In genomic region chr11:134691985-134692384, GRCh38 we compare ENCODE assay signal across 30 cellular contexts.
A peak's percentile ranks its signal among the peaks of the same experiment; 100 is the strongest.
DNase-seq lines count a peak whose midpoint lies in the region; ATAC-seq, FAIRE-seq and TF ChIP-seq lines count a peak whose summit lies in the region.
"Had no signal": no experiment of that assay in that cellular context is flagged by ENCODE, and none has a peak within 500 bp of the region (broad histone marks: within the 10 kb centered on the region; RNA-seq: fewer than 3 reads in every experiment).

No MANE protein-coding gene starts in this region.

- no peak for ATAC-seq in foreskin keratinocyte
- ATAC-seq: activated CD4-positive, CD25-positive, alpha-beta regulatory T cell treated with anti-CD3 and anti-CD28 coated beads, Interleukin-2, amount 50 U/mL, for 24 hours; activated T-cell treated with anti-CD3 and anti-CD28 coated beads, Interleukin-2, amount 50 U/mL, for 4 hours; left lung; mucosa of descending colon; psoas muscle; stimulated activated memory B cell treated with anti-CD40 and anti-IgM and Interleukin-4, amounts not matched to agents 10 μg/mL and 1 μg/mL and 100 μg/mL, for 72 hours had no signal

- H3K79me2 ChIP-seq in GM23248 (ENCODE audit: insufficient read depth) (no peaks in the 10 kb centered on the region), fibroblast of lung (ENCODE audit: control insufficient read depth, insufficient read depth, low read length) (no peaks in the 10 kb centered on the region)

- H2BK12ac ChIP-seq in mesenchymal stem cell (ENCODE audit: low read length in 2 of 2), result no peak overlapping the region

- TF ChIP-seq CTCF in fibroblast of lung (conservative IDR thresholded peaks at IDR 0.05 in 1 of 2, IDR thresholded peaks at IDR 0.05 in 1 of 2; ENCODE audit: low read depth in 1 of 2, low read length in 2 of 2), result no peak
- no peak for TF ChIP-seq CTCF in kidney (IDR thresholded peaks at IDR 0.05; ENCODE audit: borderline replicate concordance, extremely low read depth, insufficient read depth)
- TF ChIP-seq CTCF in Calu3 (IDR thresholded peaks at IDR 0.05; ENCODE audit: unreplicated experiment), result no peak
- TF ChIP-seq CTCF in foreskin keratinocyte (conservative IDR thresholded peaks at IDR 0.05), result no peak

- no peaks in the 10 kb centered on the region for H3K27me3 ChIP-seq in GM23248 (replicated peaks; ENCODE audit: insufficient read depth)
- peaks cover 25% of the 10 kb centered on the region for H3K27me3 ChIP-seq in adipocyte (replicated peaks; ENCODE audit: control insufficient read depth, insufficient read depth, low read length)
- H3K27me3 ChIP-seq in fibroblast of lung (ENCODE audit: control insufficient read depth, insufficient read depth, low read length), result no peaks in the 10 kb centered on the region
- peaks cover 0 to 3% of the 10 kb centered on the region in 2 experiments for H3K27me3 ChIP-seq in mesenchymal stem cell (ENCODE audit: control insufficient read depth in 1 of 2, insufficient read depth in 1 of 2, low read length in 2 of 2)
- no peaks in the 10 kb centered on the region for H3K27me3 ChIP-seq in foreskin keratinocyte

- no peak overlapping the region for H2AK5ac ChIP-seq in mesenchymal stem cell (ENCODE audit: low read length, severe bottlenecking)

- H3K4me3 Mint-ChIP-seq in Calu3 (ENCODE audit: low read depth, unreplicated experiment), result no peak overlapping the region
- H3K4me3 Mint-ChIP-seq: activated T-cell treated with anti-CD3 and anti-CD28 coated beads, Interleukin-2, amount 50 U/mL, for 4 hours; nephron progenitor cell; stimulated activated memory B cell treated with anti-CD40 and anti-IgM and Interleukin-4, amounts not matched to agents 10 μg/mL and 1 μg/mL and 100 μg/mL, for 72 hours had no signal

- H3K4me2 ChIP-seq in GM23248 (ENCODE audit: unreplicated experiment) (peak overlapping the region; percentile 12), fibroblast of lung (ENCODE audit: extremely low read depth, insufficient read depth, low read length) (no peak overlapping the region), mesenchymal stem cell (ENCODE audit: low read length, poor library complexity, severe bottlenecking) (no peak overlapping the region)

- H3K36me3 Mint-ChIP-seq in Calu3 (ENCODE audit: insufficient read depth, unreplicated experiment), result no peaks in the 10 kb centered on the region
- H3K36me3 Mint-ChIP-seq: stimulated activated memory B cell treated with anti-CD40 and anti-IgM and Interleukin-4, amounts not matched to agents 10 μg/mL and 1 μg/mL and 100 μg/mL, for 72 hours had no signal

- H3K36me3 ChIP-seq in GM23248 (ENCODE audit: low read depth) (no peaks in the 10 kb centered on the region), adipocyte (ENCODE audit: control insufficient read depth, insufficient read depth, low read length, severe bottlenecking) (no peaks in the 10 kb centered on the region), fibroblast of lung (ENCODE audit: control insufficient read depth, insufficient read depth, low read length) (no peaks in the 10 kb centered on the region), mesenchymal stem cell (ENCODE audit: control insufficient read depth in 1 of 2, insufficient read depth in 2 of 2, low read depth in 1 of 2, low read length in 2 of 2) (no peaks in the 10 kb centered on the region), kidney (ENCODE audit: control insufficient read depth in 1 of 2, insufficient read depth in 2 of 2, low read length in 2 of 2) (no peaks in the 10 kb centered on the region)
- H3K36me3 ChIP-seq: left lung, suprapubic skin had no signal

- no peak overlapping the region for H3K4ac ChIP-seq in mesenchymal stem cell (ENCODE audit: low read depth in 1 of 2, low read length in 2 of 2)

- no peak overlapping the region for H3K9ac ChIP-seq in GM23248
- no peak overlapping the region for H3K9ac ChIP-seq in adipocyte (ENCODE audit: low read length)
- H3K9ac ChIP-seq in fibroblast of lung (ENCODE audit: insufficient read depth, low read length), result no peak overlapping the region
- peak overlapping the region; percentile 36 for H3K9ac ChIP-seq in mesenchymal stem cell (ENCODE audit: low read length)
- no peak overlapping the region for H3K9ac ChIP-seq in kidney (ENCODE audit: low read length in 2 of 2)

- H4K91ac ChIP-seq in mesenchymal stem cell (ENCODE audit: low read length), result no peak overlapping the region

- BruUV-seq in Calu3 (replicated peaks; lab: Mats Ljungman, UMichigan), result no TSS peak

- H3K14ac ChIP-seq in mesenchymal stem cell (ENCODE audit: low read length in 2 of 2), result no peak overlapping the region

- no peaks in the 10 kb centered on the region for H4K20me1 ChIP-seq in GM23248 (ENCODE audit: insufficient read depth)
- H4K20me1 ChIP-seq in fibroblast of lung (ENCODE audit: control insufficient read depth, extremely low read depth, insufficient read depth, low read length), result no peaks in the 10 kb centered on the region

- H3K27ac Mint-ChIP-seq in Calu3 (ENCODE audit: unreplicated experiment), result no peak overlapping the region
- H3K27ac Mint-ChIP-seq: nephron progenitor cell; stimulated activated memory B cell treated with anti-CD40 and anti-IgM and Interleukin-4, amounts not matched to agents 10 μg/mL and 1 μg/mL and 100 μg/mL, for 72 hours had no signal

- no peak overlapping the region for H2BK15ac ChIP-seq in mesenchymal stem cell (ENCODE audit: low read depth, poor library complexity, severe bottlenecking)

- H3K4me1 Mint-ChIP-seq in Calu3 (ENCODE audit: low read depth, unreplicated experiment), result no peaks in the 10 kb centered on the region
- H3K4me1 Mint-ChIP-seq: stimulated activated memory B cell treated with anti-CD40 and anti-IgM and Interleukin-4, amounts not matched to agents 10 μg/mL and 1 μg/mL and 100 μg/mL, for 72 hours had no signal

- H2BK5ac ChIP-seq in mesenchymal stem cell (ENCODE audit: low read depth, low read length, poor library complexity, severe bottlenecking), result no peak overlapping the region

- H3K9me3 Mint-ChIP-seq in Calu3 (ENCODE audit: low read depth, unreplicated experiment), result peaks cover 15% of the 10 kb centered on the region
- H3K9me3 Mint-ChIP-seq: activated T-cell treated with anti-CD3 and anti-CD28 coated beads, Interleukin-2, amount 50 U/mL, for 4 hours; nephron progenitor cell; stimulated activated memory B cell treated with anti-CD40 and anti-IgM and Interleukin-4, amounts not matched to agents 10 μg/mL and 1 μg/mL and 100 μg/mL, for 72 hours had no signal

- H3K18ac ChIP-seq in mesenchymal stem cell (ENCODE audit: low read depth in 1 of 2, low read length in 2 of 2), result no peak overlapping the region

- in situ Hi-C loops in GM23248 (cut with MboI), result no loop called here

- DNase-seq in GM23248 (peak; percentile 53), adipocyte (ENCODE audit: low read depth) (peak; percentile 1), fibroblast of lung (ENCODE audit: low read depth in 2 of 2) (peak; percentile 58 to 66), mesenchymal stem cell (no peak), HPDE6-E6E7 (ENCODE audit: extremely low spot score) (no peak), kidney (no peak), Calu3 (no peak), foreskin keratinocyte (no peak)
- DNase-seq: activated naive CD4-positive, alpha-beta T cell treated with Interleukin-2 at 50 U/mL for 16 hours; activated T-cell treated with anti-CD3 and anti-CD28 coated beads, Interleukin-2, amount 50 U/mL, for 4 hours; cerebellar nuclear complex; effector CD8-positive, alpha-beta T cell; erythroblast; GDM1; Karpas-422; left lung; mucosa of descending colon; NCI-H1092 treated with DMSO at 0.1 percent for 48 hours; NCI-H1930; NCI-H2227 treated with DMSO at 0.1 percent for 48 hours; NCI-H748 treated with DMSO at 0.1 percent for 48 hours; nephron progenitor cell; psoas muscle; Right ventricle myocardium superior; stimulated activated CD4-positive, alpha-beta T cell treated with anti-CD3 and anti-CD28 coated beads, Interleukin-1b, Interleukin-23, amount 100 ng/mL, for 48 hours had no signal

- H3K9me2 ChIP-seq in GM23248 (ENCODE audit: insufficient read depth), result no peaks in the 10 kb centered on the region

- no peak for FAIRE-seq in kidney (lab: Jason Lieb, UNC)
- FAIRE-seq: HTR-8/SVneo had no signal

- H3K27ac ChIP-seq in GM23248, result no peak overlapping the region
- no peak overlapping the region for H3K27ac ChIP-seq in fibroblast of lung (ENCODE audit: insufficient read depth, low read length)
- no peak overlapping the region for H3K27ac ChIP-seq in mesenchymal stem cell (ENCODE audit: low read length, poor library complexity, severe bottlenecking)
- H3K27ac ChIP-seq in kidney (ENCODE audit: low read depth in 2 of 2, low read length in 2 of 2), result no peak overlapping the region
- no peak overlapping the region for H3K27ac ChIP-seq in foreskin keratinocyte
- H3K27ac ChIP-seq: left lung, psoas muscle, skin epidermis, suprapubic skin had no signal

- WGBS in GM23248 (ENCODE audit: low coverage in 1 of 2, low lambda C conversion rate in 2 of 2, missing lambda C conversion rate in 2 of 2), 2 experiments, result 3% methylated on average over 6 of the region's 6 CpGs
- 83% methylated on average over 5 of the region's 6 CpGs for WGBS in mesenchymal stem cell

- H3K4me1 ChIP-seq in GM23248 (ENCODE audit: insufficient read depth), result peaks cover 5% of the 10 kb centered on the region; the same call in 1 of the 2 replicates
- H3K4me1 ChIP-seq in adipocyte (ENCODE audit: control insufficient read depth, insufficient read depth, low read length), result no peaks in the 10 kb centered on the region
- no peaks in the 10 kb centered on the region for H3K4me1 ChIP-seq in fibroblast of lung (ENCODE audit: control insufficient read depth, extremely low read depth, insufficient read depth, low read length)
- H3K4me1 ChIP-seq in mesenchymal stem cell (ENCODE audit: control insufficient read depth, insufficient read depth, low read depth, low read length), result no peaks in the 10 kb centered on the region
- no peaks in the 10 kb centered on the region for H3K4me1 ChIP-seq in kidney (ENCODE audit: control insufficient read depth in 1 of 2, insufficient read depth in 1 of 2, low read depth in 1 of 2, low read length in 2 of 2)
- no peaks in the 10 kb centered on the region for H3K4me1 ChIP-seq in foreskin keratinocyte
- H3K4me1 ChIP-seq: left lung, psoas muscle, suprapubic skin had no signal

- intact Hi-C loops in kidney (cut with DNase I) (no loop called here), Calu3 (cut with micrococcal nuclease; ENCODE audit: unreplicated experiment) (no loop called here)

- peak overlapping the region; percentile 29; the same call in 1 of the 2 replicates for H3K4me3 ChIP-seq in GM23248
- no peak overlapping the region for H3K4me3 ChIP-seq in adipocyte (ENCODE audit: low read length)
- H3K4me3 ChIP-seq in fibroblast of lung (replicated peaks in 1 of 4; ENCODE audit: control extremely low read depth in 1 of 4, insufficient read depth in 1 of 4, low read depth in 3 of 4, low read length in 4 of 4), result no peak overlapping the region
- no peak overlapping the region for H3K4me3 ChIP-seq in mesenchymal stem cell (ENCODE audit: insufficient read depth in 1 of 2, low read depth in 1 of 2, low read length in 2 of 2)
- H3K4me3 ChIP-seq in kidney (ENCODE audit: low read length in 2 of 2), result no peak overlapping the region
- H3K4me3 ChIP-seq: left lung, mucosa of descending colon, psoas muscle, skin epidermis, suprapubic skin had no signal

- H3K23ac ChIP-seq in mesenchymal stem cell (ENCODE audit: low read length in 2 of 2), result no peak overlapping the region

- no peaks in the 10 kb centered on the region for H3K27me3 Mint-ChIP-seq in Calu3 (ENCODE audit: unreplicated experiment)

- H4K8ac ChIP-seq in mesenchymal stem cell (ENCODE audit: low read length), result no peak overlapping the region

- CTCF ChIA-PET in Calu3 (lab: Charles Lee), result no interaction called here

- H3K9me3 ChIP-seq in GM23248 (ENCODE audit: low read depth) (no peaks in the 10 kb centered on the region), adipocyte (ENCODE audit: control insufficient read depth, low read length) (no peaks in the 10 kb centered on the region), fibroblast of lung (ENCODE audit: control insufficient read depth, insufficient read depth, low read depth, low read length) (no peaks in the 10 kb centered on the region), mesenchymal stem cell (ENCODE audit: control insufficient read depth, low read length) (no peaks in the 10 kb centered on the region), kidney (ENCODE audit: control insufficient read depth in 1 of 2, low read length in 2 of 2) (no peaks in the 10 kb centered on the region)
- H3K9me3 ChIP-seq: left lung, mucosa of descending colon, psoas muscle, suprapubic skin had no signal

- H3F3A ChIP-seq in GM23248 (ENCODE audit: insufficient read depth), result peaks cover 3% of the 10 kb centered on the region; the same call in 1 of the 2 replicates

- no peaks in the 10 kb centered on the region for H3K79me1 ChIP-seq in mesenchymal stem cell (replicated peaks; ENCODE audit: low read length, poor library complexity, severe bottlenecking)

- H2AFZ ChIP-seq in GM23248 (0 out of 2 replicates have a peak overlapping the region, but pooled peaks have one; percentile 29), fibroblast of lung (ENCODE audit: low read length) (no peak overlapping the region), mesenchymal stem cell (ENCODE audit: low read depth, low read length) (no peak overlapping the region)

- H2BK120ac ChIP-seq in mesenchymal stem cell (ENCODE audit: low read depth, low read length), result no peak overlapping the region

Comparison
In these comparisons a context has a peak if more than half of its experiments do, and no peak if none do; other contexts are left out.
1. DNase-seq: peak in GM23248 (single experiment), adipocyte (single experiment) and fibroblast of lung (2 of 2); none in mesenchymal stem cell (single experiment), HPDE6-E6E7 (single experiment), kidney (single experiment), Calu3 (single experiment) and foreskin keratinocyte (0 of 2).